10 cellular contexts compared by ENCODE assay signal in the genomic region with DNA sequence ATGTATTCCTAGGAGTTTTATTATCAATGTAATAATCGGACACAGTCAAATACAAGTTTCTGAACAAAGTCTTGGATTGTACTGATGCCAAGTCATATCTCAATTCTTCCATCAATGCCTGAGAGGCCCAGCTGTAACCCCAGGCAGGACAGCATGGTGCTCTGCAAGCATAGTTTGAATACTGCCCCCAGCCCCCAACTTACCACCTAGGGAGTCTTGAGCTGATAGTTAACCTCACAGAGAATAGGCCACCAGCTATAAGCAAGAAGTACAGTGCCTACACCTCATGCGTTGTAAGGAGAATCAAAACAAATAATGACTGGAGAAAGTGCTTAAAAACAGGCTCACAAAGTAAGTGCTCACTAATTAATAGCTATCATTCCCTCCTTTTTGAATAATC. TPM values are rescaled to one million over a fixed set of nuclear protein-coding genes. Genes with fewer than 3 reads are reported as not detected.
DNase-seq lines count a peak whose midpoint lies in the region; ATAC-seq, FAIRE-seq and TF ChIP-seq lines count a peak whose summit lies in the region.
"Had no signal": no experiment of that assay in that cellular context is flagged by ENCODE, and none has a peak within 500 bp of the region (broad histone marks: within the 10 kb centered on the region; RNA-seq: fewer than 3 reads in every experiment).

No MANE protein-coding gene starts in this region.

- no peaks in the 10 kb centered on the region; a peak in 1 of 5 replicates for H3K27me3 ChIP-seq in HepG2 (ENCODE audit: control insufficient read depth in 1 of 2, insufficient read depth in 2 of 2, low read length in 2 of 2)
- no peaks in the 10 kb centered on the region for H3K27me3 ChIP-seq in right lobe of liver
- no peaks in the 10 kb centered on the region for H3K27me3 ChIP-seq in iPS-20b (ENCODE audit: insufficient read depth, low read length)

- no peaks in the 10 kb centered on the region for H3K27me3 Mint-ChIP-seq in activated T-helper 1 cell treated with anti-CD3 and anti-CD28 coated beads, Interleukin-12 subunit alpha, Interleukin-12 subunit beta, Interleukin-2, Interleukin-4 antibody, amounts not matched to agents 30 ng/mL and 10 ng/mL and 1 ng/mL, durations not matched to agents 14 hours and 24 hours and 36 hours (ENCODE audit: insufficient read depth)

- peak overlapping the region; percentile 38 for H3K27ac Mint-ChIP-seq in activated T-helper 1 cell treated with anti-CD3 and anti-CD28 coated beads, Interleukin-12 subunit alpha, Interleukin-12 subunit beta, Interleukin-2, Interleukin-4 antibody, amounts not matched to agents 30 ng/mL and 10 ng/mL and 1 ng/mL, durations not matched to agents 14 hours and 24 hours and 36 hours

- TF ChIP-seq EP300 in HepG2 (IDR thresholded peaks at IDR 0.05; ENCODE audit: low read depth in 2 of 2, low read length in 2 of 2), result no peak
- TF ChIP-seq EP300 in HepG2 (CRISPR knock-in tag; IDR thresholded peaks at IDR 0.05; ENCODE audit: borderline replicate concordance), result no peak

- TF ChIP-seq RAD21 in HepG2 (CRISPR knock-in tag; IDR thresholded peaks at IDR 0.05), result no peak

- H3K4me1 Mint-ChIP-seq in activated T-helper 1 cell treated with anti-CD3 and anti-CD28 coated beads, Interleukin-12 subunit alpha, Interleukin-12 subunit beta, Interleukin-2, Interleukin-4 antibody, amounts not matched to agents 30 ng/mL and 10 ng/mL and 1 ng/mL, durations not matched to agents 14 hours and 24 hours and 36 hours (ENCODE audit: low read depth), result peaks cover 57% of the 10 kb centered on the region

- TF ChIP-seq POLR2A in HepG2 (IDR thresholded peaks at IDR 0.05; ENCODE audit: insufficient read depth in 1 of 2, low read depth in 2 of 2, low read length in 2 of 2) (no peak), right lobe of liver (IDR thresholded peaks at IDR 0.05) (no peak)

- DNase-seq in HepG2 (ENCODE audit: low spot score), result no peak
- no peak for DNase-seq in right lobe of liver
- DNase-seq in activated T-helper 1 cell treated with anti-CD3 and anti-CD28 coated beads, Interleukin-12 subunit alpha, Interleukin-12 subunit beta, Interleukin-2, Interleukin-4 antibody, amounts not matched to agents 30 ng/mL and 10 ng/mL and 1 ng/mL, durations not matched to agents 14 hours and 24 hours and 36 hours (ENCODE audit: low spot score), result no peak
- DNase-seq in NCI-H2227 treated with DMSO at 0.1 percent for 48 hours (lab: John Stamatoyannopoulos, UW), result no peak
- no peak for DNase-seq in NCI-H2029 treated with DMSO at 0.1 percent for 48 hours (lab: John Stamatoyannopoulos, UW)

- H3K9ac ChIP-seq in HepG2 (ENCODE audit: insufficient read depth, low read depth, low read length) (peak overlapping the region; percentile 81), iPS-20b (ENCODE audit: low read depth, low read length) (peak overlapping the region; percentile 96; the same call in 1 of the 2 replicates)

- H3K4me3 ChIP-seq in HepG2 (replicated peaks in 1 of 3; ENCODE audit: insufficient read depth in 1 of 3, low read depth in 2 of 3, low read length in 3 of 3), result peak overlapping the region; percentile 84 to 95 (median 86)
- no peak overlapping the region for H3K4me3 ChIP-seq in right lobe of liver
- H3K4me3 ChIP-seq in iPS-20b (ENCODE audit: low read length), result peak overlapping the region; percentile 86
- peak overlapping the region; percentile 22 for H3K4me3 ChIP-seq in urinary bladder (ENCODE audit: low read depth, low read length)

- no peak overlapping the region for H2AFZ ChIP-seq in HepG2 (ENCODE audit: low read length)

- ATAC-seq in HepG2, result no peak
- no peak for ATAC-seq in right lobe of liver
- ATAC-seq in GM21529 (IDR thresholded peaks at IDR 0.05; ENCODE audit: unreplicated experiment), result no peak

- no TSS peak for BruUV-seq in HepG2 (replicated peaks; lab: Mats Ljungman, UMichigan)

- H3K9me3 Mint-ChIP-seq in activated T-helper 1 cell treated with anti-CD3 and anti-CD28 coated beads, Interleukin-12 subunit alpha, Interleukin-12 subunit beta, Interleukin-2, Interleukin-4 antibody, amounts not matched to agents 30 ng/mL and 10 ng/mL and 1 ng/mL, durations not matched to agents 14 hours and 24 hours and 36 hours, result no peaks in the 10 kb centered on the region

- peaks cover 7% of the 10 kb centered on the region for H3K36me3 Mint-ChIP-seq in activated T-helper 1 cell treated with anti-CD3 and anti-CD28 coated beads, Interleukin-12 subunit alpha, Interleukin-12 subunit beta, Interleukin-2, Interleukin-4 antibody, amounts not matched to agents 30 ng/mL and 10 ng/mL and 1 ng/mL, durations not matched to agents 14 hours and 24 hours and 36 hours (ENCODE audit: low read depth)

- no peaks in the 10 kb centered on the region for H3K9me3 ChIP-seq in HepG2 (ENCODE audit: low read length)
- no peaks in the 10 kb centered on the region for H3K9me3 ChIP-seq in right lobe of liver
- no peaks in the 10 kb centered on the region for H3K9me3 ChIP-seq in iPS-20b (ENCODE audit: insufficient read depth, low read depth, low read length)

- H3K4me1 ChIP-seq in HepG2 (ENCODE audit: insufficient read depth, low read length), result peaks cover 30% of the 10 kb centered on the region
- H3K4me1 ChIP-seq in right lobe of liver, result peaks cover 0 to 34% (median 8%) of the 10 kb centered on the region in 4 donors
- peaks cover 14% of the 10 kb centered on the region; the same call in 1 of the 2 replicates for H3K4me1 ChIP-seq in iPS-20b (ENCODE audit: insufficient read depth, low read length)
- peaks cover 3% of the 10 kb centered on the region for H3K4me1 ChIP-seq in urinary bladder (ENCODE audit: insufficient read depth)

- peaks cover 8% of the 10 kb centered on the region; the same call in 1 of the 2 replicates for H4K20me1 ChIP-seq in HepG2 (ENCODE audit: insufficient read depth, low read length)

- intact Hi-C loops in HepG2 (cut with micrococcal nuclease; ENCODE audit: unreplicated experiment), result loop anchor here (10.0 kb wide), 1 partner anchor 620 kb away; a partner anchor contains a TSS
- intact Hi-C loops in right lobe of liver (cut with DNase I), result no loop called here
- intact Hi-C loops in activated T-helper 1 cell treated with anti-CD3 and anti-CD28 coated beads, Interleukin-12 subunit alpha, Interleukin-12 subunit beta, Interleukin-2, Interleukin-4 antibody, amounts not matched to agents 30 ng/mL and 10 ng/mL and 1 ng/mL, durations not matched to agents 14 hours and 24 hours and 36 hours (cut with micrococcal nuclease), result loop anchor here (5.0 kb wide), 4 partner anchors 567 to 1978 kb away; a partner anchor contains a TSS

- CTCF ChIA-PET in HepG2 (lab: Yijun Ruan, JAX; ENCODE audit: low intra/inter-chr PET ratio, low total read pairs), result no interaction called here

- peaks cover 80% of the 10 kb centered on the region for H3K79me2 ChIP-seq in HepG2 (ENCODE audit: insufficient read depth, low read length)

- FAIRE-seq in HepG2 (lab: Jason Lieb, UNC), result no peak

- peak overlapping the region; percentile 91 for H3K4me3 Mint-ChIP-seq in activated T-helper 1 cell treated with anti-CD3 and anti-CD28 coated beads, Interleukin-12 subunit alpha, Interleukin-12 subunit beta, Interleukin-2, Interleukin-4 antibody, amounts not matched to agents 30 ng/mL and 10 ng/mL and 1 ng/mL, durations not matched to agents 14 hours and 24 hours and 36 hours

- 56% methylated on average over 2 of the region's 2 CpGs for WGBS in HepG2 (ENCODE audit: low lambda C conversion rate)
- 74% methylated on average over 2 of the region's 2 CpGs for WGBS in right lobe of liver (ENCODE audit: insufficient coverage, low coverage, low lambda C conversion rate, missing lambda C conversion rate)
- 45% methylated on average over 2 of the region's 2 CpGs for WGBS in urinary bladder

- in situ Hi-C loops in HepG2 (cut with HindIII; ENCODE audit: extremely low pct_ligation_motif_present, low pct_unique_long_range_greater_than_20kb), result no loop called here

- peak overlapping the region; percentile 84 for H3K4me2 ChIP-seq in HepG2 (ENCODE audit: low read depth, low read length)

- no peak for TF ChIP-seq CTCF in HepG2 (CRISPR knock-in tag; IDR thresholded peaks at IDR 0.05)
- no peak for TF ChIP-seq CTCF in right lobe of liver (IDR thresholded peaks at IDR 0.05)

- H3K36me3 ChIP-seq in HepG2 (replicated peaks in 1 of 2; ENCODE audit: control insufficient read depth in 1 of 2, insufficient read depth in 2 of 2, low read length in 2 of 2), result peaks cover 2 to 5% of the 10 kb centered on the region in 2 experiments; a peak in 2 of 5 replicates
- H3K36me3 ChIP-seq in right lobe of liver, result no peaks in the 10 kb centered on the region
- peaks cover 31% of the 10 kb centered on the region for H3K36me3 ChIP-seq in iPS-20b (ENCODE audit: insufficient read depth, low read depth, low read length)
- H3K36me3 ChIP-seq in urinary bladder (ENCODE audit: insufficient read depth), result no peaks in the 10 kb centered on the region

- H3K27ac ChIP-seq in HepG2 (ENCODE audit: extremely low read length, insufficient read depth, low read length) (no peak overlapping the region), right lobe of liver (no peak overlapping the region), iPS-20b (ENCODE audit: low read length) (no peak overlapping the region), urinary bladder (ENCODE audit: low read depth) (no peak overlapping the region)

- POLR2A ChIA-PET in HepG2 (lab: Yijun Ruan, JAX), result no interaction called here

RNA-seq across cellular contexts. Expression of a gene that starts 2.7 kb away (rescaled TPM):
- 11.4 and 15.2 TPM in 2 replicates for total RNA-seq in HepG2 (2016; rRNA removed; fragmentation: Illumina TruSeq; extraction: Trizol)
- total RNA-seq in HepG2 (2016; cell fraction: cytosol; rRNA removed; fragmentation: Illumina TruSeq; extraction: Trizol; ENCODE audit: low read depth), result 5.9 and 7.7 TPM in 2 replicates
- total RNA-seq in HepG2 (2016; cell fraction: insoluble cytoplasmic fraction; rRNA removed; fragmentation: Illumina TruSeq; extraction: Trizol), result 10.1 and 16.6 TPM in 2 replicates
- total RNA-seq in HepG2 (2016; cell fraction: membrane; rRNA removed; fragmentation: Illumina TruSeq; extraction: Trizol), result 13.1 and 15.7 TPM in 2 replicates
- 34.6 and 40.8 TPM in 2 replicates for total RNA-seq in HepG2 (2016; cell fraction: nucleus; rRNA removed; fragmentation: Illumina TruSeq; extraction: Trizol)
- polyA plus RNA-seq in HepG2 (2011; rRNA removed), result 15.6 and 17.2 TPM in 2 replicates
- polyA plus RNA-seq in HepG2 (2011; cell fraction: cytosol; rRNA removed), result 6.4 and 8.2 TPM in 2 replicates
- polyA plus RNA-seq in HepG2 (2011; cell fraction: nucleus; rRNA removed), result 29.8 and 29.9 TPM in 2 replicates
- polyA plus RNA-seq in HepG2 (2012), result 13.8 and 17.4 TPM in 2 replicates
- 1.8 and 2.1 TPM in 2 replicates for polyA plus RNA-seq in HepG2 (2016; cell fraction: cytosol; fragmentation: Illumina TruSeq; extraction: Trizol; ENCODE audit: low read depth)
- polyA plus RNA-seq in HepG2 (2016; cell fraction: insoluble cytoplasmic fraction; fragmentation: Illumina TruSeq; extraction: Trizol; ENCODE audit: low read depth), result 26.9 and 28.6 TPM in 2 replicates
- polyA plus RNA-seq in HepG2 (2016; cell fraction: membrane; fragmentation: Illumina TruSeq; extraction: Trizol; ENCODE audit: low read depth), result 9.7 TPM in 2 replicates
- 40.7 and 53.5 TPM in 2 replicates for polyA plus RNA-seq in HepG2 (2016; cell fraction: nucleus; fragmentation: Illumina TruSeq; extraction: Trizol; ENCODE audit: insufficient read depth, low read depth)
- polyA minus RNA-seq in HepG2 (2011; rRNA and poly(A)+ RNA removed; ENCODE audit: low replicate concordance), result 13.3 and 14.0 TPM in 2 replicates
- polyA minus RNA-seq in HepG2 (2011; cell fraction: cytosol; rRNA and poly(A)+ RNA removed), result 7.5 and 7.8 TPM in 2 replicates
- 52.2 and 56.8 TPM in 2 replicates for polyA minus RNA-seq in HepG2 (2011; cell fraction: nucleus; rRNA and poly(A)+ RNA removed)
- total RNA-seq in right lobe of liver, result 10 to 100 TPM in 3 of 6 experiments, 1 to 10 TPM in 3; 8.6 to 11.2 (median 9.9) TPM
- 92.9 and 103 TPM in 2 replicates for total RNA-seq in activated T-helper 1 cell treated with anti-CD3 and anti-CD28 coated beads, Interleukin-12 subunit alpha, Interleukin-12 subunit beta, Interleukin-2, Interleukin-4 antibody, amounts not matched to agents 30 ng/mL and 10 ng/mL and 1 ng/mL, durations not matched to agents 14 hours and 24 hours and 36 hours
- total RNA-seq in urinary bladder, result 33.8 TPM
- polyA plus RNA-seq in urinary bladder, result 8.1 TPM

RNA-seq across cellular contexts. Expression of a gene that starts 3.1 kb away (rescaled TPM):
- total RNA-seq in HepG2 (2016; rRNA removed; fragmentation: Illumina TruSeq; extraction: Trizol), result 14.5 and 29.8 TPM in 2 replicates
- total RNA-seq in HepG2 (2016; cell fraction: cytosol; rRNA removed; fragmentation: Illumina TruSeq; extraction: Trizol; ENCODE audit: low read depth), result 2.9 and 3.0 TPM in 2 replicates
- total RNA-seq in HepG2 (2016; cell fraction: insoluble cytoplasmic fraction; rRNA removed; fragmentation: Illumina TruSeq; extraction: Trizol), result 16.2 and 30.5 TPM in 2 replicates
- 5.1 and 6.3 TPM in 2 replicates for total RNA-seq in HepG2 (2016; cell fraction: membrane; rRNA removed; fragmentation: Illumina TruSeq; extraction: Trizol)
- 42.6 and 49.6 TPM in 2 replicates for total RNA-seq in HepG2 (2016; cell fraction: nucleus; rRNA removed; fragmentation: Illumina TruSeq; extraction: Trizol)
- polyA plus RNA-seq in HepG2 (2011; rRNA removed), result 16.8 and 19.9 TPM in 2 replicates
- polyA plus RNA-seq in HepG2 (2011; cell fraction: cytosol; rRNA removed), result 5.3 and 9.1 TPM in 2 replicates
- polyA plus RNA-seq in HepG2 (2011; cell fraction: nucleus; rRNA removed), result 36.6 and 48.1 TPM in 2 replicates
- polyA plus RNA-seq in HepG2 (2012), result 19.5 and 21.8 TPM in 2 replicates
- polyA plus RNA-seq in HepG2 (2016; cell fraction: cytosol; fragmentation: Illumina TruSeq; extraction: Trizol; ENCODE audit: low read depth), result 1.3 TPM in 2 replicates
- polyA plus RNA-seq in HepG2 (2016; cell fraction: insoluble cytoplasmic fraction; fragmentation: Illumina TruSeq; extraction: Trizol; ENCODE audit: low read depth), result 10.3 and 10.5 TPM in 2 replicates
- 3.1 and 3.3 TPM in 2 replicates for polyA plus RNA-seq in HepG2 (2016; cell fraction: membrane; fragmentation: Illumina TruSeq; extraction: Trizol; ENCODE audit: low read depth)
- polyA plus RNA-seq in HepG2 (2016; cell fraction: nucleus; fragmentation: Illumina TruSeq; extraction: Trizol; ENCODE audit: insufficient read depth, low read depth), result 61.2 and 65.0 TPM in 2 replicates
- 9.3 and 14.1 TPM in 2 replicates for polyA minus RNA-seq in HepG2 (2011; rRNA and poly(A)+ RNA removed; ENCODE audit: low replicate concordance)
- polyA minus RNA-seq in HepG2 (2011; cell fraction: cytosol; rRNA and poly(A)+ RNA removed), result 7.9 and 8.5 TPM in 2 replicates
- polyA minus RNA-seq in HepG2 (2011; cell fraction: nucleus; rRNA and poly(A)+ RNA removed), result 72.9 and 78.7 TPM in 2 replicates
- 10 to 100 TPM; 11.2 to 20.9 (median 15.7) TPM for total RNA-seq in right lobe of liver
- total RNA-seq in activated T-helper 1 cell treated with anti-CD3 and anti-CD28 coated beads, Interleukin-12 subunit alpha, Interleukin-12 subunit beta, Interleukin-2, Interleukin-4 antibody, amounts not matched to agents 30 ng/mL and 10 ng/mL and 1 ng/mL, durations not matched to agents 14 hours and 24 hours and 36 hours, result 19.2 and 20.4 TPM in 2 replicates
- total RNA-seq in urinary bladder, result 70.3 TPM
- 10.9 TPM for polyA plus RNA-seq in urinary bladder

RNA-seq across cellular contexts. Expression of a gene that starts 44.6 kb away (rescaled TPM):
- total RNA-seq in HepG2 (2016; rRNA removed; fragmentation: Illumina TruSeq; extraction: Trizol) (not detected in 2 replicates), right lobe of liver (not detected), urinary bladder (not detected)
- total RNA-seq in HepG2 (2016; cell fraction: cytosol; rRNA removed; fragmentation: Illumina TruSeq; extraction: Trizol; ENCODE audit: low read depth), result not detected in 2 replicates
- not detected in 2 replicates for total RNA-seq in HepG2 (2016; cell fraction: insoluble cytoplasmic fraction; rRNA removed; fragmentation: Illumina TruSeq; extraction: Trizol)
- not detected in 2 replicates for total RNA-seq in HepG2 (2016; cell fraction: membrane; rRNA removed; fragmentation: Illumina TruSeq; extraction: Trizol)
- total RNA-seq in HepG2 (2016; cell fraction: nucleus; rRNA removed; fragmentation: Illumina TruSeq; extraction: Trizol), result not detected in 2 replicates
- polyA plus RNA-seq in HepG2 (2011; rRNA removed) (not detected in 2 replicates), urinary bladder (not detected)
- polyA plus RNA-seq in HepG2 (2011; cell fraction: cytosol; rRNA removed), result not detected in 2 replicates
- polyA plus RNA-seq in HepG2 (2011; cell fraction: nucleus; rRNA removed), result not detected in 2 replicates
- polyA plus RNA-seq in HepG2 (2012), result not detected in 2 replicates
- not detected in 2 replicates for polyA plus RNA-seq in HepG2 (2016; cell fraction: cytosol; fragmentation: Illumina TruSeq; extraction: Trizol; ENCODE audit: low read depth)
- polyA plus RNA-seq in HepG2 (2016; cell fraction: insoluble cytoplasmic fraction; fragmentation: Illumina TruSeq; extraction: Trizol; ENCODE audit: low read depth), result not detected in 2 replicates
- not detected in 2 replicates for polyA plus RNA-seq in HepG2 (2016; cell fraction: membrane; fragmentation: Illumina TruSeq; extraction: Trizol; ENCODE audit: low read depth)
- polyA plus RNA-seq in HepG2 (2016; cell fraction: nucleus; fragmentation: Illumina TruSeq; extraction: Trizol; ENCODE audit: insufficient read depth, low read depth), result not detected in 2 replicates
- polyA minus RNA-seq in HepG2 (2011; rRNA and poly(A)+ RNA removed; ENCODE audit: low replicate concordance), result not detected in 2 replicates
- not detected in 2 replicates for polyA minus RNA-seq in HepG2 (2011; cell fraction: cytosol; rRNA and poly(A)+ RNA removed)
- not detected in 2 replicates for polyA minus RNA-seq in HepG2 (2011; cell fraction: nucleus; rRNA and poly(A)+ RNA removed)
- total RNA-seq in activated T-helper 1 cell treated with anti-CD3 and anti-CD28 coated beads, Interleukin-12 subunit alpha, Interleukin-12 subunit beta, Interleukin-2, Interleukin-4 antibody, amounts not matched to agents 30 ng/mL and 10 ng/mL and 1 ng/mL, durations not matched to agents 14 hours and 24 hours and 36 hours, result not detected in 2 replicates
- total RNA-seq: Daoy; T-helper 2 cell treated with Interferon-gamma antibody and Interleukin-4, amounts not matched to agents 100 ng/mL and 5 ng/mL, for 36 hours had no signal

Comparison
In these comparisons a context has a peak if more than half of its experiments do, and no peak if none do; other contexts are left out.
1. H3K4me3 ChIP-seq: peak in HepG2 (3 of 3), iPS-20b (single experiment) and urinary bladder (single experiment); none in right lobe of liver (0 of 3).
2. intact Hi-C loops: an anchor here in HepG2 (10.0 kb wide) and activated T-helper 1 cell treated with anti-CD3 and anti-CD28 coated beads, Interleukin-12 subunit alpha, Interleukin-12 subunit beta, Interleukin-2, Interleukin-4 antibody, amounts not matched to agents 30 ng/mL and 10 ng/mL and 1 ng/mL, durations not matched to agents 14 hours and 24 hours and 36 hours (5.0 kb wide); none called in right lobe of liver.